26 cellular contexts compared by ENCODE assay signal in the genomic region with DNA sequence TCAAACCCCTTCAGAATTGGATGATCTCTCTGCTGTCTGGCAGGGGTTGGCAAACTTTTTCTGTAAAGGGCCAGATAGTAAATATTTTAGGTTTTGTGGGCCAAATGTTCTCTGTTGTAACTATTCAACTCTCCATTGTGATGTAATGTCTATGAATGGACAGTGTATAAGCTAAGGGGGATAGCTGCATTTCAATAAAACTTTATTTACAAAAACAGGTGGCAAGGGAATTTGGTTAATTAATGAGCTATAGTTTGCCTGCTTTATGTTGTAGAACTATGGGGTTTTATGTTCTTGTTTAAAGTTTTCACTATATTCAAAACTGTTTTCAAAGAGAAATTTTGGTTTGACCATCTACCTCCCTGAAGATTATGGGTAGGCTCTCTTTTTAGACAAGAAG.
"Had no signal": no experiment of that assay in that cellular context is flagged by ENCODE, and none has a peak within 500 bp of the region (broad histone marks: within the 10 kb centered on the region; RNA-seq: fewer than 3 reads in every experiment).

No MANE protein-coding gene starts in this region.

- H3K4me1 ChIP-seq: gastrocnemius medialis, heart right ventricle, left lung, lower lobe of right lung had no signal

- H3K27ac ChIP-seq: coronary artery, epithelial cell of prostate, esophagus squamous epithelium, gastrocnemius medialis, heart right ventricle, left lung, lower lobe of right lung had no signal

- H3K4me3 ChIP-seq: coronary artery, esophagus squamous epithelium, gastrocnemius medialis, heart right ventricle, left lung, lower lobe of right lung had no signal

- DNase-seq: effector CD8-positive, alpha-beta T cell; effector memory CD8-positive, alpha-beta T cell; endodermal cell; erythroblast; esophagus squamous epithelium; foreskin fibroblast; foreskin melanocyte; gastrocnemius medialis; glutamatergic neuron; head of caudate nucleus; heart right ventricle; hippocampal formation; left cardiac atrium; left lung; left ventricle myocardium superior; lower lobe of right lung; mesenchymal stem cell; naive B cell; naive thymus-derived CD8-positive, alpha-beta T cell had no signal

- H3K9me3 ChIP-seq: esophagus squamous epithelium, gastrocnemius medialis, left lung, lower lobe of right lung had no signal

- H3K36me3 ChIP-seq: esophagus squamous epithelium, gastrocnemius medialis, heart right ventricle, left lung, lower lobe of right lung had no signal

- FAIRE-seq: colon, endometrium, islet of Langerhans, keratinocyte had no signal

- H3K27me3 ChIP-seq: esophagus squamous epithelium, gastrocnemius medialis, heart right ventricle, left lung had no signal

- ATAC-seq: effector memory CD8-positive, alpha-beta T cell; esophagus mucosa; gastrocnemius medialis; heart right ventricle; left cardiac atrium; left lung; left ventricle myocardium superior; lower lobe of right lung; naive thymus-derived CD8-positive, alpha-beta T cell had no signal
